22 cellular contexts compared by ENCODE assay signal in genomic region chr15:26358708-26359107, GRCh38.
"Had no signal": no experiment of that assay in that cellular context is flagged by ENCODE, and none has a peak within 500 bp of the region (broad histone marks: within the 10 kb centered on the region; RNA-seq: fewer than 3 reads in every experiment).

No MANE protein-coding gene starts in this region.

- H3K4me3 ChIP-seq: coronary artery, hepatocyte, psoas muscle, spleen, tibial artery, upper lobe of left lung had no signal

- H3K27me3 Mint-ChIP-seq: stimulated activated memory B cell treated with anti-CD40 and anti-IgM and Interleukin-4, amounts not matched to agents 10 μg/mL and 1 μg/mL and 100 μg/mL, for 72 hours; stimulated activated naive CD8-positive, alpha-beta T cell treated with anti-CD3 and anti-CD28 coated beads, Interleukin-15, Interleukin-2, amounts not matched to agents 100 ng/mL and 50 ng/mL, for 24 hours had no signal

- H3K36me3 ChIP-seq: spleen, tibial artery, upper lobe of left lung had no signal

- H3K36me3 Mint-ChIP-seq: naive thymus-derived CD4-positive, alpha-beta T cell; stimulated activated memory B cell treated with anti-CD40 and anti-IgM and Interleukin-4, amounts not matched to agents 10 μg/mL and 1 μg/mL and 100 μg/mL, for 72 hours had no signal

- H2AFZ ChIP-seq: hepatocyte had no signal

- H3K27ac ChIP-seq: coronary artery, foreskin keratinocyte, hepatocyte, psoas muscle, tibial artery, upper lobe of left lung had no signal

- H3K27ac Mint-ChIP-seq: endodermal cell; naive thymus-derived CD4-positive, alpha-beta T cell; nephron progenitor cell; stimulated activated memory B cell treated with anti-CD40 and anti-IgM and Interleukin-4, amounts not matched to agents 10 μg/mL and 1 μg/mL and 100 μg/mL, for 72 hours; stimulated activated naive CD8-positive, alpha-beta T cell treated with anti-CD3 and anti-CD28 coated beads, Interleukin-15, Interleukin-2, amounts not matched to agents 100 ng/mL and 50 ng/mL, for 24 hours had no signal

- H3K4me1 ChIP-seq: foreskin keratinocyte, psoas muscle, spleen, tibial artery, upper lobe of left lung had no signal

- DNase-seq: effector CD4-positive, alpha-beta T cell; endodermal cell; erythroblast; foreskin keratinocyte; kidney; left colon; mammary epithelial cell; naive thymus-derived CD4-positive, alpha-beta T cell; nephron progenitor cell; psoas muscle; retina; spleen; stimulated activated CD4-positive, alpha-beta T cell treated with anti-CD3 and anti-CD28 coated beads, Interleukin-15, amount 100 ng/mL, for 24 hours; stimulated activated CD4-positive, alpha-beta T cell treated with anti-CD3 and anti-CD28 coated beads, Interleukin-1b, Interleukin-23, amount 100 ng/mL, for 48 hours; stimulated activated CD4-positive, alpha-beta T cell treated with anti-CD3 and anti-CD28 coated beads, Interleukin-4, amount 100 ng/mL, for 24 hours; tibial artery; upper lobe of left lung had no signal

- H3K4me2 ChIP-seq: hepatocyte had no signal

- H3K4me3 Mint-ChIP-seq: endodermal cell; naive thymus-derived CD4-positive, alpha-beta T cell; nephron progenitor cell; stimulated activated memory B cell treated with anti-CD40 and anti-IgM and Interleukin-4, amounts not matched to agents 10 μg/mL and 1 μg/mL and 100 μg/mL, for 72 hours; stimulated activated naive CD8-positive, alpha-beta T cell treated with anti-CD3 and anti-CD28 coated beads, Interleukin-15, Interleukin-2, amounts not matched to agents 100 ng/mL and 50 ng/mL, for 24 hours had no signal

- H3K27me3 ChIP-seq: foreskin keratinocyte, hepatocyte, spleen, tibial artery, upper lobe of left lung had no signal

- ATAC-seq: foreskin keratinocyte; left colon; naive thymus-derived CD4-positive, alpha-beta T cell; psoas muscle; sciatic nerve; stimulated activated memory B cell treated with anti-CD40 and anti-IgM and Interleukin-4, amounts not matched to agents 10 μg/mL and 1 μg/mL and 100 μg/mL, for 72 hours had no signal

- H3K9me3 ChIP-seq: psoas muscle, tibial artery, upper lobe of left lung had no signal

- H3K79me2 ChIP-seq: hepatocyte had no signal

- H3K9me3 Mint-ChIP-seq: endodermal cell, nephron progenitor cell had no signal

- H3K4me1 Mint-ChIP-seq: endodermal cell; naive thymus-derived CD4-positive, alpha-beta T cell; nephron progenitor cell; stimulated activated memory B cell treated with anti-CD40 and anti-IgM and Interleukin-4, amounts not matched to agents 10 μg/mL and 1 μg/mL and 100 μg/mL, for 72 hours had no signal
